In genomic region chr11:12460441-12460840, GRCh38 we compare ENCODE assay signal across 17 cellular contexts.
DNase-seq lines count a peak whose midpoint lies in the region; ATAC-seq, FAIRE-seq and TF ChIP-seq lines count a peak whose summit lies in the region.
"Had no signal": no experiment of that assay in that cellular context is flagged by ENCODE, and none has a peak within 500 bp of the region (broad histone marks: within the 10 kb centered on the region; RNA-seq: fewer than 3 reads in every experiment).

No MANE protein-coding gene starts in this region.

- no TSS peak for BruUV-seq in IMR-90 (replicated peaks; lab: Mats Ljungman, UMichigan)

- H2BK120ac ChIP-seq in IMR-90 (ENCODE audit: low read depth, low read length) = no peak overlapping the region

- H3K4me1 ChIP-seq in IMR-90 (ENCODE audit: control insufficient read depth, insufficient read depth, low read length) (peaks cover 34% of the 10 kb centered on the region), astrocyte (ENCODE audit: insufficient read depth, low read length) (peaks cover 22% of the 10 kb centered on the region), stomach (peaks cover 4 to 57% (median 26%) of the 10 kb centered on the region in 4 donors)

- POLR2A ChIA-PET in IMR-90 (lab: Charles Lee; ENCODE audit: unreplicated experiment) = no interaction called here

- no peak overlapping the region for H2AK5ac ChIP-seq in IMR-90 (ENCODE audit: low read depth, low read length)

- no peak overlapping the region for H4K5ac ChIP-seq in IMR-90 (ENCODE audit: low read depth, low read length)

- peaks cover 46% of the 10 kb centered on the region for H3K9me1 ChIP-seq in IMR-90 (ENCODE audit: insufficient read depth, low read length)

- WGBS in IMR-90 (ENCODE audit: extremely low coverage in 2 of 2, insufficient read length in 1 of 2), 2 experiments = 100% methylated on average over 1 of the region's 4 CpGs; no CpG with 5 or more reads in 1 of the 2 experiments
- WGBS in stomach, 5 donors = 59 to 74% (median 65%) methylated on average over 4 of the region's 4 CpGs

- no peak overlapping the region for H2BK15ac ChIP-seq in IMR-90 (ENCODE audit: low read depth, low read length)

- no peak overlapping the region for H3K4me3 Mint-ChIP-seq in astrocyte (ENCODE audit: unreplicated experiment)
- H3K4me3 Mint-ChIP-seq: activated B cell treated with CpG ODN at 0.5 μM for 24 hours, neural crest cell had no signal

- TF ChIP-seq CTCF in IMR-90 (conservative IDR thresholded peaks at IDR 0.05; ENCODE audit: low read depth, low read length) (no peak), astrocyte (IDR thresholded peaks at IDR 0.05; ENCODE audit: insufficient read depth, low read depth, low read length) (no peak), stomach (IDR thresholded peaks at IDR 0.05) (no peak)

- DNase-seq in IMR-90 (peak; percentile 44), astrocyte (ENCODE audit: low read depth) (peak; percentile 56), kidney tubule cell (ENCODE audit: low spot score) (peak; percentile 47), stomach (no peak), GM19240 (ENCODE audit: insufficient read length, low spot score) (no peak)
- DNase-seq in activated effector memory CD4-positive, alpha-beta T cell treated with anti-CD3 and anti-CD28 coated beads, Interleukin-2, amount 50 U/mL, for 16 hours = no peak
- no peak for DNase-seq in activated CD4-positive, alpha-beta T cell treated with anti-CD3 and anti-CD28 coated beads, Interleukin-2, amount 50 U/mL, for 4 hours
- DNase-seq: activated B cell treated with CpG ODN at 0.5 μM for 24 hours; activated naive CD4-positive, alpha-beta T cell treated with anti-CD3 and anti-CD28 coated beads, Interleukin-2, amount 50 U/mL, for 16 hours; activated T-cell treated with anti-CD3 and anti-CD28 coated beads, Interleukin-2, amount 50 U/mL, for 48 hours; BE2C; H7; retina had no signal

- H3K56ac ChIP-seq in IMR-90 (ENCODE audit: extremely low read depth, insufficient read depth, low read length) = no peak overlapping the region

- no peaks in the 10 kb centered on the region for H3K9me3 Mint-ChIP-seq in astrocyte (ENCODE audit: unreplicated experiment)

- H3K36me3 Mint-ChIP-seq in astrocyte (ENCODE audit: low read depth, unreplicated experiment) = peaks cover 8% of the 10 kb centered on the region

- H3K79me2 ChIP-seq in astrocyte (ENCODE audit: insufficient read depth, low read length) = peaks cover 98% of the 10 kb centered on the region

- H2AFZ ChIP-seq in IMR-90 (replicated peaks; ENCODE audit: low read length, poor library complexity) (no peak overlapping the region), astrocyte (ENCODE audit: low read depth, low read length) (no peak overlapping the region)

- no peak overlapping the region for H3K14ac ChIP-seq in IMR-90 (replicated peaks; ENCODE audit: low read depth, low read length)

- no peak overlapping the region for H3K18ac ChIP-seq in IMR-90 (ENCODE audit: low read depth, low read length)

- H3K9ac ChIP-seq in IMR-90 (ENCODE audit: low read depth, low read length) = no peak overlapping the region
- no peak overlapping the region for H3K9ac ChIP-seq in astrocyte (ENCODE audit: low read length)

- H3K79me1 ChIP-seq in IMR-90 (ENCODE audit: low read depth in 1 of 2, low read length in 2 of 2) = peaks cover 59 to 95% of the 10 kb centered on the region in 2 experiments

- H3K27ac ChIP-seq in IMR-90 (ENCODE audit: insufficient read depth, low read length) (no peak overlapping the region), astrocyte (ENCODE audit: low read depth, low read length) (no peak overlapping the region), stomach (peak overlapping the region in 3 of 5 donors; percentile 37 to 80 (median 71))
- H3K27ac ChIP-seq: coronary artery had no signal

- no peak overlapping the region for H3K23ac ChIP-seq in IMR-90 (ENCODE audit: low read depth, low read length)

- ATAC-seq in IMR-90 (ENCODE audit: low read depth) = no peak
- ATAC-seq: SK-N-SH treated with all-trans-retinoic acid at 6 μM for 48 hours had no signal

- H3K4me3 ChIP-seq in IMR-90 (ENCODE audit: insufficient read depth, low read depth, low read length) (no peak overlapping the region), astrocyte (ENCODE audit: insufficient read depth, low read depth, low read length) (no peak overlapping the region), stomach (no peak overlapping the region)
- H3K4me3 ChIP-seq: coronary artery had no signal

- peaks cover 42% of the 10 kb centered on the region for H3K4me1 Mint-ChIP-seq in astrocyte (ENCODE audit: low read depth, unreplicated experiment)
- H3K4me1 Mint-ChIP-seq: activated B cell treated with CpG ODN at 0.5 μM for 24 hours had no signal

- H3K27ac Mint-ChIP-seq in astrocyte (ENCODE audit: unreplicated experiment) = peak overlapping the region; percentile 69
- H3K27ac Mint-ChIP-seq: activated B cell treated with CpG ODN at 0.5 μM for 24 hours had no signal

- no peak overlapping the region for H2BK5ac ChIP-seq in IMR-90 (ENCODE audit: low read depth, low read length, poor library complexity, severe bottlenecking)

- TF ChIP-seq POLR2A in IMR-90 (IDR thresholded peaks at IDR 0.05; ENCODE audit: low read depth, low read length) = no peak
- TF ChIP-seq POLR2A in stomach (IDR thresholded peaks at IDR 0.05) = no peak

- no peaks in the 10 kb centered on the region for H3K27me3 ChIP-seq in IMR-90 (ENCODE audit: control insufficient read depth, insufficient read depth, low read length)
- no peaks in the 10 kb centered on the region for H3K27me3 ChIP-seq in astrocyte (ENCODE audit: insufficient read depth, low read length)
- H3K27me3 ChIP-seq in stomach = no peaks in the 10 kb centered on the region
- H3K27me3 ChIP-seq: BE2C had no signal

- TF ChIP-seq RAD21 in IMR-90 (IDR thresholded peaks at IDR 0.05; ENCODE audit: low read length) = no peak

- H4K20me1 ChIP-seq in IMR-90 (ENCODE audit: insufficient read depth, low read length) (peaks cover 77% of the 10 kb centered on the region), astrocyte (ENCODE audit: insufficient read depth, low read length) (peaks cover 87% of the 10 kb centered on the region)

- in situ Hi-C loops in IMR-90 (cut with MboI; ENCODE audit: low sequenced_read_pairs) = no loop called here

- intact Hi-C loops in IMR-90 (cut with micrococcal nuclease) = no loop called here
- intact Hi-C loops in stomach (cut with DNase I; ENCODE audit: low total_unique reads) = no loop called here

- dilution Hi-C loops in IMR-90 (cut with HindIII; ENCODE audit: low sequenced_read_pairs, unreplicated experiment) = no loop called here

- H4K8ac ChIP-seq in IMR-90 (ENCODE audit: low read depth in 2 of 2, low read length in 2 of 2) = no peak overlapping the region

- no peaks in the 10 kb centered on the region for H3K9me3 ChIP-seq in IMR-90 (ENCODE audit: control insufficient read depth, insufficient read depth, low read length)
- H3K9me3 ChIP-seq in astrocyte (ENCODE audit: insufficient read depth, low read depth, low read length) = no peaks in the 10 kb centered on the region
- peaks cover 0 to 9% (median 0%) of the 10 kb centered on the region in 4 donors for H3K9me3 ChIP-seq in stomach
- H3K9me3 ChIP-seq: BE2C had no signal

- no peak overlapping the region for H3K4ac ChIP-seq in IMR-90 (ENCODE audit: low read depth, low read length)

- no peak overlapping the region for H4K91ac ChIP-seq in IMR-90 (ENCODE audit: insufficient read depth, low read depth, low read length)

- H3K27me3 Mint-ChIP-seq in astrocyte (ENCODE audit: low read depth, unreplicated experiment) = no peaks in the 10 kb centered on the region
- H3K27me3 Mint-ChIP-seq: activated B cell treated with CpG ODN at 0.5 μM for 24 hours had no signal

- TF ChIP-seq EP300 in stomach (IDR thresholded peaks at IDR 0.05) = no peak

- no peak for FAIRE-seq in astrocyte (lab: Jason Lieb, UNC)
- FAIRE-seq: GM19239 had no signal

- H3K4me2 ChIP-seq in IMR-90 (ENCODE audit: low read depth, low read length) (no peak overlapping the region), astrocyte (ENCODE audit: low read length) (no peak overlapping the region)

- H2BK20ac ChIP-seq in IMR-90 (ENCODE audit: low read depth, low read length) = no peak overlapping the region

- H3K36me3 ChIP-seq in IMR-90 (ENCODE audit: control insufficient read depth, insufficient read depth, low read length) = peaks cover 5% of the 10 kb centered on the region; the same call in 1 of the 2 replicates
- no peaks in the 10 kb centered on the region for H3K36me3 ChIP-seq in astrocyte (ENCODE audit: insufficient read depth, low read length)
- no peaks in the 10 kb centered on the region for H3K36me3 ChIP-seq in stomach
- H3K36me3 ChIP-seq: BE2C had no signal

- H2AK9ac ChIP-seq in IMR-90 (replicated peaks; ENCODE audit: low read depth, low read length, poor library complexity) = no peak overlapping the region

- CTCF ChIA-PET in IMR-90 (lab: Yijun Ruan, JAX) = no interaction called here

TF ChIP-seq in IMR-90, 13 proteins besides CTCF, POLR2A, EP300 and RAD21 (continues in another document):
- no peak for TF ChIP-seq RFX5 (IDR thresholded peaks at IDR 0.05; ENCODE audit: low read depth, low read length)
- no peak for TF ChIP-seq CEBPB (IDR thresholded peaks at IDR 0.05; ENCODE audit: low read depth, low read length)
- TF ChIP-seq MAFK (IDR thresholded peaks at IDR 0.05; ENCODE audit: low read depth, low read length) = no peak
- TF ChIP-seq ELK1 (IDR thresholded peaks at IDR 0.05; ENCODE audit: borderline replicate concordance, low read depth, low read length) = no peak
- no peak for TF ChIP-seq NFE2L2 (IDR thresholded peaks at IDR 0.05; ENCODE audit: low read depth, low read length)
- no peak for TF ChIP-seq MAZ (IDR thresholded peaks at IDR 0.05; ENCODE audit: borderline replicate concordance, low read depth, low read length)
- TF ChIP-seq CHD1 (IDR thresholded peaks at IDR 0.05; ENCODE audit: low read depth, low read length) = no peak
- TF ChIP-seq MXI1 (IDR thresholded peaks at IDR 0.05; ENCODE audit: borderline replicate concordance, low read depth, low read length) = no peak
- TF ChIP-seq SMC3 (IDR thresholded peaks at IDR 0.05; ENCODE audit: low read depth, low read length) = no peak
- no peak for TF ChIP-seq FOS (IDR thresholded peaks at IDR 0.05; ENCODE audit: low read depth, low read length)

Comparison
In these comparisons a context has a peak if more than half of its experiments do, and no peak if none do; other contexts are left out.
1. DNase-seq: peak in IMR-90 (single experiment), astrocyte (single experiment) and kidney tubule cell (single experiment); none in stomach (single experiment), activated effector memory CD4-positive, alpha-beta T cell treated with anti-CD3 and anti-CD28 coated beads, Interleukin-2, amount 50 U/mL, for 16 hours (single experiment), activated CD4-positive, alpha-beta T cell treated with anti-CD3 and anti-CD28 coated beads, Interleukin-2, amount 50 U/mL, for 4 hours (0 of 2) and GM19240 (single experiment).
2. H3K27ac ChIP-seq: peak in stomach (3 of 5); none in IMR-90 (single experiment) and astrocyte (single experiment).